Comparison of ENCODE assay signal across 30 cellular contexts in the genomic region with DNA sequence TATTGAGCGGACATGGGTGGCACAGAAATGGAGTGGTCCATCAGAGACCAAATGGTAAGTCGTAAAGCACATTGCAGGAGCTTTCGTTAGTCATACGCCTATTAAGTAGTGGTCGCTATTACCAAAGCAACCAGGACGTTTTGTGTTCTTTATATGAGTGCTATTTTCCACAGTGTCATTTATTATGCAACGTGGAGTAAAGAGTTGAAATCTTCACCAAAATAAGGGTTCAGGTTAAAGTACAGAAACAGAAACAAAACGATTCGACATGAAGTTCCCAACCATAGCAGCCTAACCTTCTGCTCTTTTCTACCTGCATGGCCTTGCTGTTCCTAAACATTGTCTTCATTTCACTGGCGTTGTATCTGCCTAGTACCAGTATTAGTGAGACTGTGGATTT.
"Had no signal": no experiment of that assay in that cellular context is flagged by ENCODE, and none has a peak within 500 bp of the region (broad histone marks: within the 10 kb centered on the region; RNA-seq: fewer than 3 reads in every experiment).

No MANE protein-coding gene starts in this region.

- ATAC-seq: activated T-cell treated with anti-CD3 and anti-CD28 coated beads, Interleukin-2, amount 50 U/mL, for 72 hours; body of pancreas; gastroesophageal sphincter; left colon; naive thymus-derived CD4-positive, alpha-beta T cell; pancreas; sciatic nerve; stimulated activated memory B cell treated with anti-CD40 and anti-IgM and Interleukin-4, amounts not matched to agents 10 μg/mL and 1 μg/mL and 100 μg/mL, for 72 hours; stimulated activated naive CD8-positive, alpha-beta T cell treated with anti-CD3 and anti-CD28 coated beads, Interleukin-15, amount 100 ng/mL, for 72 hours had no signal

- H3K4me3 ChIP-seq: body of pancreas, gastroesophageal sphincter, hepatocyte, pancreas, prostate gland, skin epidermis, upper lobe of left lung, vagina had no signal

- H3K27me3 ChIP-seq: body of pancreas, gastroesophageal sphincter, hepatocyte, pancreas, upper lobe of left lung, vagina had no signal

- H3K9me3 ChIP-seq: body of pancreas, gastroesophageal sphincter, pancreas, prostate gland, upper lobe of left lung, vagina had no signal

- DNase-seq: activated B cell treated with CpG ODN at 0.5 μM for 24 hours; activated CD4-positive, alpha-beta T cell treated with anti-CD3 and anti-CD28 coated beads, Interleukin-2, amount 50 U/mL, for 4 hours; activated naive CD4-positive, alpha-beta T cell treated with Interleukin-2 at 50 U/mL for 16 hours; activated T-cell treated with anti-CD3 and anti-CD28 coated beads for 4 hours; activated T-cell treated with anti-CD3 and anti-CD28 coated beads, Interleukin-2, amount 50 U/mL, for 72 hours; aorta; body of pancreas; dermis blood vessel endothelial cell; effector CD4-positive, alpha-beta T cell; erythroblast; left colon; midbrain; naive thymus-derived CD4-positive, alpha-beta T cell; nucleus accumbens; pancreas; retina; stimulated activated CD4-positive, alpha-beta T cell treated with anti-CD3 and anti-CD28 coated beads, Interleukin-12 subunit alpha, Interleukin-12 subunit beta, amount 100 ng/mL, for 4 hours; stimulated activated CD4-positive, alpha-beta T cell treated with anti-CD3 and anti-CD28 coated beads, Interleukin-4, amount 100 ng/mL, for 4 hours; stimulated activated CD8-positive, alpha-beta memory T cell treated with anti-CD3 and anti-CD28 coated beads, Interleukin-4, amount 100 ng/mL, for 48 hours; stimulated activated naive CD8-positive, alpha-beta T cell treated with anti-CD3 and anti-CD28 coated beads, Interleukin-15, amount 100 ng/mL, for 72 hours; substantia nigra; T-helper 9 cell; upper lobe of left lung had no signal

- H3K27ac ChIP-seq: body of pancreas, gastroesophageal sphincter, hepatocyte, pancreas, prostate gland, skin epidermis, upper lobe of left lung, vagina had no signal

- H3K36me3 ChIP-seq: gastroesophageal sphincter, pancreas, prostate gland, upper lobe of left lung, vagina had no signal

- H3K4me1 ChIP-seq: body of pancreas, gastroesophageal sphincter, pancreas, prostate gland, upper lobe of left lung, vagina had no signal
